9 cellular contexts compared by ENCODE assay signal in genomic region chr3:112391648-112392047, GRCh38. TPM values are rescaled to one million over a fixed set of nuclear protein-coding genes. Genes with fewer than 3 reads are reported as not detected.
A peak's percentile ranks its signal among the peaks of the same experiment; 100 is the strongest.
DNase-seq lines count a peak whose midpoint lies in the region; ATAC-seq and TF ChIP-seq lines count a peak whose summit lies in the region.
"Had no signal": no experiment of that assay in that cellular context is flagged by ENCODE, and none has a peak within 500 bp of the region (broad histone marks: within the 10 kb centered on the region; RNA-seq: fewer than 3 reads in every experiment).

No MANE protein-coding gene starts in this region.

- H3K27ac ChIP-seq in CD4-positive, alpha-beta T cell (ENCODE audit: low read depth, low read length): no peak overlapping the region
- peak overlapping the region; percentile 84 for H3K27ac ChIP-seq in endodermal cell (ENCODE audit: low read depth, low read length)
- peak overlapping the region; percentile 32 for H3K27ac ChIP-seq in neutrophil

- CTCF ChIA-PET in CD4-positive, alpha-beta T cell (lab: Charles Lee): interaction anchor here (0.9 kb wide), 1 partner anchor 13 kb away, joined by 3 read pairs; no protein-coding TSS in a partner anchor

- POLR2A ChIA-PET in CD4-positive, alpha-beta T cell (lab: Charles Lee): interaction anchor here (0.6 kb wide), 1 partner anchor 22 kb away, joined by 3 read pairs; no protein-coding TSS in a partner anchor

- intact Hi-C loops in CD4-positive, alpha-beta T cell (cut with DNase I, micrococcal nuclease): no loop called here

- H3K4me3 Mint-ChIP-seq in CD4-positive, alpha-beta T cell: no peak overlapping the region
- no peak overlapping the region for H3K4me3 Mint-ChIP-seq in endodermal cell

- H3K9ac ChIP-seq in endodermal cell (ENCODE audit: extremely low read depth, low read length, poor library complexity, severe bottlenecking): no peak overlapping the region

- no peaks in the 10 kb centered on the region for H3K27me3 Mint-ChIP-seq in CD4-positive, alpha-beta T cell
- H3K27me3 Mint-ChIP-seq in endodermal cell (ENCODE audit: insufficient read depth): no peaks in the 10 kb centered on the region

- no peaks in the 10 kb centered on the region for H3K9me3 ChIP-seq in CD4-positive, alpha-beta T cell (ENCODE audit: control insufficient read depth, low read length)
- H3K9me3 ChIP-seq in endodermal cell (ENCODE audit: control insufficient read depth, low read length): peaks cover 17% of the 10 kb centered on the region
- H3K9me3 ChIP-seq in neutrophil: no peaks in the 10 kb centered on the region

- peaks cover 3% of the 10 kb centered on the region for H3K9me3 Mint-ChIP-seq in CD4-positive, alpha-beta T cell
- H3K9me3 Mint-ChIP-seq in endodermal cell: peaks cover 16% of the 10 kb centered on the region

- no peaks in the 10 kb centered on the region for H3K36me3 Mint-ChIP-seq in CD4-positive, alpha-beta T cell (ENCODE audit: low read depth)
- peaks cover 5% of the 10 kb centered on the region for H3K36me3 Mint-ChIP-seq in endodermal cell (ENCODE audit: low read depth)

- no peak for ATAC-seq in CD4-positive, alpha-beta T cell (ENCODE audit: poor library complexity)
- ATAC-seq in HG02885 (IDR thresholded peaks at IDR 0.05; ENCODE audit: poor library complexity, unreplicated experiment): no peak

- H3K4me3 ChIP-seq in endodermal cell (ENCODE audit: low read length) (no peak overlapping the region), neutrophil (ENCODE audit: low read depth in 1 of 2, low read length in 1 of 2) (no peak overlapping the region)

- in situ Hi-C loops in KBM-7 (cut with MboI; ENCODE audit: low pct_unique_long_range_greater_than_20kb, low sequenced_read_pairs): no loop called here

- peaks cover 40% of the 10 kb centered on the region for H3K4me1 Mint-ChIP-seq in CD4-positive, alpha-beta T cell (ENCODE audit: low read depth)
- H3K4me1 Mint-ChIP-seq in endodermal cell: peaks cover 29% of the 10 kb centered on the region

- no peaks in the 10 kb centered on the region for H3K27me3 ChIP-seq in CD4-positive, alpha-beta T cell (ENCODE audit: control insufficient read depth, insufficient read depth, low read length)
- no peaks in the 10 kb centered on the region for H3K27me3 ChIP-seq in endodermal cell (ENCODE audit: control insufficient read depth, insufficient read depth, low read length, poor library complexity, severe bottlenecking)
- H3K27me3 ChIP-seq in neutrophil: no peaks in the 10 kb centered on the region

- H3K36me3 ChIP-seq in endodermal cell (ENCODE audit: control insufficient read depth, insufficient read depth, low read length) (no peaks in the 10 kb centered on the region), neutrophil (no peaks in the 10 kb centered on the region)

- H3K4me1 ChIP-seq in endodermal cell (ENCODE audit: control insufficient read depth, insufficient read depth, low read length) (peaks cover 12% of the 10 kb centered on the region), neutrophil (ENCODE audit: control insufficient read depth in 1 of 2, insufficient read depth in 1 of 2, low read depth in 1 of 2, low read length in 1 of 2) (peaks cover 61 to 68% of the 10 kb centered on the region in 2 experiments)

- TF ChIP-seq CTCF in CD4-positive, alpha-beta T cell (IDR thresholded peaks at IDR 0.05): no peak
- TF ChIP-seq CTCF in endodermal cell (conservative IDR thresholded peaks at IDR 0.05) (no peak), neutrophil (IDR thresholded peaks at IDR 0.05) (no peak)

- H3K27ac Mint-ChIP-seq in CD4-positive, alpha-beta T cell: peak overlapping the region; percentile 62
- H3K27ac Mint-ChIP-seq in endodermal cell: peak overlapping the region; percentile 56

- WGBS in endodermal cell (ENCODE audit: insufficient coverage in 1 of 2, insufficient read length in 1 of 2), 2 experiments: 86 to 96% methylated on average over 3 of the region's 3 CpGs

- no peak for DNase-seq in CD4-positive, alpha-beta T cell
- DNase-seq in KBM-7 (peak; percentile 81), endodermal cell (no peak), middle frontal gyrus (ENCODE audit: extremely low spot score, low spot score) (no peak), NCI-H2171 (lab: John Stamatoyannopoulos, UW) (no peak), NCI-H1694 (lab: John Stamatoyannopoulos, UW) (no peak)
- DNase-seq: DND-41 had no signal

RNA-seq across cellular contexts. Expression of gene CD200, which starts 58.7 kb away (rescaled TPM):
- total RNA-seq in CD4-positive, alpha-beta T cell: 1 to 10 TPM; 5.2 to 6.9 TPM
- 10 to 100 TPM; 49.2 to 58.6 TPM for total RNA-seq in endodermal cell
- polyA plus RNA-seq in endodermal cell (2013, experiment 1 of 2): 72.1 TPM
- polyA plus RNA-seq in endodermal cell (2013, experiment 2 of 2): 69.1 TPM

Comparison
In these comparisons a context has a peak if more than half of its experiments do, and no peak if none do; other contexts are left out.
1. RNA of gene CD200, which starts 58.7 kb away (total RNA-seq): 49.2 to 58.6 TPM in endodermal cell; 5.2 to 6.9 TPM in CD4-positive, alpha-beta T cell; every median in the first group is over 4 times any median in the second.